ENCODE assay signal across 1 cellular context in genomic region chr11:13225058-13226001, GRCh38.
TF ChIP-seq lines count a peak whose summit lies in the region.

No MANE protein-coding gene starts in this region.

TF ChIP-seq in IMR-90, 13 proteins besides CTCF, POLR2A, EP300 and RAD21 (continued from another document):
- TF ChIP-seq USF2 (IDR thresholded peaks at IDR 0.05; ENCODE audit: low read depth, low read length) (no peak), RFX5 (IDR thresholded peaks at IDR 0.05; ENCODE audit: low read depth, low read length) (no peak), MXI1 (IDR thresholded peaks at IDR 0.05; ENCODE audit: borderline replicate concordance, low read depth, low read length) (no peak), CEBPB (IDR thresholded peaks at IDR 0.05; ENCODE audit: low read depth, low read length) (no peak), RCOR1 (IDR thresholded peaks at IDR 0.05; ENCODE audit: insufficient replicate concordance, low read length) (no peak), NFE2L2 (IDR thresholded peaks at IDR 0.05; ENCODE audit: low read depth, low read length) (no peak), FOS (IDR thresholded peaks at IDR 0.05; ENCODE audit: low read depth, low read length) (no peak), BHLHE40 (IDR thresholded peaks at IDR 0.05; ENCODE audit: low read depth, low read length) (no peak), MAZ (IDR thresholded peaks at IDR 0.05; ENCODE audit: borderline replicate concordance, low read depth, low read length) (no peak)
